ENCODE assay signal across 16 cellular contexts in genomic region chr15:55784284-55784683, GRCh38. TPM values are rescaled to one million over a fixed set of nuclear protein-coding genes. Genes with fewer than 3 reads are reported as not detected.
"Had no signal": no experiment of that assay in that cellular context is flagged by ENCODE, and none has a peak within 500 bp of the region (broad histone marks: within the 10 kb centered on the region; RNA-seq: fewer than 3 reads in every experiment).

No MANE protein-coding gene starts in this region.

- H3K4me2 ChIP-seq: hepatocyte had no signal

- H3K36me3 Mint-ChIP-seq: activated naive CD8-positive, alpha-beta T cell treated with anti-CD3 and anti-CD28 coated beads, Interleukin-2, amount 10 ng/mL, durations not matched to agents 7 days and 5 days; stimulated activated memory B cell treated with anti-CD40 and anti-IgM and Interleukin-4, amounts not matched to agents 10 μg/mL and 1 μg/mL and 100 μg/mL, for 72 hours had no signal

- H3K9me3 Mint-ChIP-seq: activated CD8-positive, alpha-beta T cell treated with anti-CD3 and anti-CD28 coated beads for 36 hours; activated naive CD8-positive, alpha-beta T cell treated with anti-CD3 and anti-CD28 coated beads, Interleukin-2, amount 10 ng/mL, durations not matched to agents 7 days and 5 days; activated T-cell treated with anti-CD3 and anti-CD28 coated beads, Interleukin-2, amount 50 U/mL, for 72 hours; T-helper 2 cell treated with Interferon-gamma antibody and Interleukin-4, amounts not matched to agents 5 μg/mL and 100 μg/mL, for 36 hours had no signal

- H3K9me3 ChIP-seq: tibial artery had no signal

- FAIRE-seq: bronchial epithelial cell had no signal

- H3K36me3 ChIP-seq: tibial artery had no signal

- H3K27me3 ChIP-seq: hepatocyte, tibial artery had no signal

- H3K4me3 ChIP-seq: hepatocyte, tibial artery had no signal

- H3K4me1 ChIP-seq: tibial artery had no signal

- ATAC-seq: activated CD8-positive, alpha-beta T cell treated with anti-CD3 and anti-CD28 coated beads for 36 hours; activated T-cell treated with anti-CD3 and anti-CD28 coated beads, Interleukin-2, amount 50 U/mL, for 72 hours; right cardiac atrium; stimulated activated memory B cell treated with anti-CD40 and anti-IgM and Interleukin-4, amounts not matched to agents 10 μg/mL and 1 μg/mL and 100 μg/mL, for 72 hours had no signal

- H3K4me1 Mint-ChIP-seq: activated naive CD8-positive, alpha-beta T cell treated with anti-CD3 and anti-CD28 coated beads, Interleukin-2, amount 10 ng/mL, durations not matched to agents 7 days and 5 days; stimulated activated memory B cell treated with anti-CD40 and anti-IgM and Interleukin-4, amounts not matched to agents 10 μg/mL and 1 μg/mL and 100 μg/mL, for 72 hours had no signal

- H3K79me2 ChIP-seq: hepatocyte had no signal

- H3K4me3 Mint-ChIP-seq: activated CD8-positive, alpha-beta T cell treated with anti-CD3 and anti-CD28 coated beads for 36 hours; activated naive CD8-positive, alpha-beta T cell treated with anti-CD3 and anti-CD28 coated beads, Interleukin-2, amount 10 ng/mL, durations not matched to agents 7 days and 5 days; activated T-cell treated with anti-CD3 and anti-CD28 coated beads, Interleukin-2, amount 50 U/mL, for 72 hours; stimulated activated memory B cell treated with anti-CD40 and anti-IgM and Interleukin-4, amounts not matched to agents 10 μg/mL and 1 μg/mL and 100 μg/mL, for 72 hours; T-helper 2 cell treated with Interferon-gamma antibody and Interleukin-4, amounts not matched to agents 5 μg/mL and 100 μg/mL, for 36 hours had no signal

- DNase-seq: activated CD8-positive, alpha-beta memory T cell treated with anti-CD3 and anti-CD28 coated beads, Interleukin-2, amount 50 U/mL, for 4 hours; activated CD8-positive, alpha-beta T cell treated with anti-CD3 and anti-CD28 coated beads for 36 hours; activated gamma-delta T cell treated with Interleukin-2 at 50 U/mL for 16 hours; activated naive CD8-positive, alpha-beta T cell treated with anti-CD3 and anti-CD28 coated beads, Interleukin-2, amount 10 ng/mL, durations not matched to agents 7 days and 5 days; activated T-cell treated with anti-CD3 and anti-CD28 coated beads, Interleukin-2, amount 50 U/mL, for 72 hours; aorta; effector CD4-positive, alpha-beta T cell; midbrain; right cardiac atrium; SW 1271; tibial artery had no signal

- H3K27ac ChIP-seq: epithelial cell of prostate, hepatocyte, tibial artery had no signal

- H2AFZ ChIP-seq: hepatocyte had no signal

- H3K27ac Mint-ChIP-seq: activated CD8-positive, alpha-beta T cell treated with anti-CD3 and anti-CD28 coated beads for 36 hours; activated naive CD8-positive, alpha-beta T cell treated with anti-CD3 and anti-CD28 coated beads, Interleukin-2, amount 10 ng/mL, durations not matched to agents 7 days and 5 days; activated T-cell treated with anti-CD3 and anti-CD28 coated beads, Interleukin-2, amount 50 U/mL, for 72 hours; stimulated activated memory B cell treated with anti-CD40 and anti-IgM and Interleukin-4, amounts not matched to agents 10 μg/mL and 1 μg/mL and 100 μg/mL, for 72 hours; T-helper 2 cell treated with Interferon-gamma antibody and Interleukin-4, amounts not matched to agents 5 μg/mL and 100 μg/mL, for 36 hours had no signal

RNA-seq across cellular contexts. Expression of gene PRTG, which starts 41.3 kb away (rescaled TPM):
- total RNA-seq: activated CD8-positive, alpha-beta T cell treated with anti-CD3 and anti-CD28 coated beads for 36 hours; activated naive CD8-positive, alpha-beta T cell treated with anti-CD3 and anti-CD28 coated beads, Interleukin-2, amount 10 ng/mL, durations not matched to agents 7 days and 5 days had no signal
